Comparison of ENCODE assay signal across 1 cellular context in the genomic region with DNA sequence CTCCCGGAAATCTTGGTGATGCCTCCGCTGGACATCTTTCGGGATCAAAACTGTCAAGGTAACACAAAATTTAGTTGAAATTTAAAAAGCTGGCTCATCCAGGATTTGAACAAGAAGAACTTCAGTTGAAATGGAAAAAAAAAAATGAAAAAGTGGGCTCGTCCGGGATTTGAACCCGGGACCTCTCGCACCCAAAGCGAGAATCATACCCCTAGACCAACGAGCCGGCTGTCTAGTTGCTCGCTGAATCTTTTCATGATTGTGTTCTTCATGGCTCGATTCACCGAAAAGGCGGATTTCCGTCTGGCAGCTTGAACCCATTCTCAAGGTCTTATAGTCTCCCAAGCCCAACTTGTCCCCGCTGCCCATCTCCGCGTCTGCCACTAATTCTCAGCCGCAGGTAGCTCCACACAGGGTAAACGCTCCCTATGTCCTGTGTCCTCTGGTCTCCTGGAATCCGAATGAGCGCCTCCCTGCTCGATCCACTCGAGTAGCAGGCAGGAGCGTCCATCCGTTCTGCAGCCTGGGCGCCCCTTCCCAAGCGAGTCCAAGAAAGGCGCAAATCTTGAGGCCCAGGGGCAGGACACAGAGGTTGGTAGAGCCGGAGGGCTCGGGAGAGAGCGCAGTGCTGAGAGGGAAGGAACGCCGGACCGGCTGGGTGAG.
A peak's percentile ranks its signal among the peaks of the same experiment; 100 is the strongest.
TF ChIP-seq lines count a peak whose summit lies in the region.

No MANE protein-coding gene starts in this region.

TF ChIP-seq in endothelial cell of umbilical vein, 7 proteins besides CTCF, POLR2A, EP300 and RAD21:
- TF ChIP-seq JUN (IDR thresholded peaks at IDR 0.05; ENCODE audit: borderline replicate concordance, insufficient read depth, insufficient read length, low read depth): no peak
- TF ChIP-seq, protein P1, sequence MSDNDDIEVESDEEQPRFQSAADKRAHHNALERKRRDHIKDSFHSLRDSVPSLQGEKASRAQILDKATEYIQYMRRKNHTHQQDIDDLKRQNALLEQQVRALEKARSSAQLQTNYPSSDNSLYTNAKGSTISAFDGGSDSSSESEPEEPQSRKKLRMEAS (IDR thresholded peaks at IDR 0.05; ENCODE audit: insufficient read depth, insufficient read length): no peak
- TF ChIP-seq MYC (IDR thresholded peaks at IDR 0.05; ENCODE audit: low read depth, low read length): no peak
- TF ChIP-seq GATA2 (IDR thresholded peaks at IDR 0.05; ENCODE audit: insufficient read depth, insufficient read length, low read depth, low read length): peak; percentile 36
- no peak for TF ChIP-seq EZH2 (IDR thresholded peaks at IDR 0.05; ENCODE audit: borderline replicate concordance, low read depth, low read length, severe bottlenecking)
- TF ChIP-seq POLR2AphosphoS5 (IDR thresholded peaks at IDR 0.05; ENCODE audit: insufficient read depth, low read depth, low read length): peak; percentile 28
- no peak for TF ChIP-seq FOS (IDR thresholded peaks at IDR 0.05; ENCODE audit: borderline replicate concordance, insufficient read depth, low read length)
